Comparison of ENCODE assay signal across 13 cellular contexts in genomic region chr6:151723152-151723551, GRCh38.
DNase-seq lines count a peak whose midpoint lies in the region; ATAC-seq and TF ChIP-seq lines count a peak whose summit lies in the region.
"Had no signal": no experiment of that assay in that cellular context is flagged by ENCODE, and none has a peak within 500 bp of the region (broad histone marks: within the 10 kb centered on the region; RNA-seq: fewer than 3 reads in every experiment).

No MANE protein-coding gene starts in this region.

- H2BK12ac ChIP-seq in trophoblast cell (ENCODE audit: low read length): no peak overlapping the region

- no peak overlapping the region for H3K4me2 ChIP-seq in trophoblast cell (ENCODE audit: low read length)

- TF ChIP-seq CTCF in left lung (IDR thresholded peaks at IDR 0.05) (no peak), heart right ventricle (IDR thresholded peaks at IDR 0.05) (no peak)

- no peak overlapping the region for H4K12ac ChIP-seq in trophoblast cell (ENCODE audit: low read depth, low read length)

- no peak overlapping the region for H3K18ac ChIP-seq in trophoblast cell (ENCODE audit: low read length)

- no peak overlapping the region for H3K14ac ChIP-seq in trophoblast cell (ENCODE audit: low read length)

- intact Hi-C loops in left lung (cut with DNase I) (no loop called here), heart right ventricle (cut with DNase I) (no loop called here)

- H3K79me2 ChIP-seq in trophoblast cell (ENCODE audit: control insufficient read depth, insufficient read depth, low read length, poor library complexity): no peaks in the 10 kb centered on the region

- no peak overlapping the region for H4K91ac ChIP-seq in trophoblast cell (ENCODE audit: low read depth, low read length)

- WGBS in trophoblast cell (ENCODE audit: extremely low coverage, insufficient coverage, insufficient read length): no CpG with 5 or more reads among the region's 1 CpG
- 50 to 53% methylated on average over 1 of the region's 1 CpG for WGBS in heart right ventricle, 2 donors

- H3K36me3 ChIP-seq in left lung (no peaks in the 10 kb centered on the region), trophoblast cell (ENCODE audit: control insufficient read depth in 1 of 2, insufficient read depth in 2 of 2, low read length in 2 of 2) (no peaks in the 10 kb centered on the region), heart right ventricle (no peaks in the 10 kb centered on the region)

- DNase-seq in CD1c-positive myeloid dendritic cell (ENCODE audit: extremely low spot score): peak; percentile 54
- DNase-seq in activated naive CD8-positive, alpha-beta T cell treated with anti-CD3 and anti-CD28 coated beads, Interleukin-2, amount 10 ng/mL, durations not matched to agents 7 days and 5 days: no peak
- DNase-seq in SK-N-DZ (ENCODE audit: low spot score): no peak
- no peak for DNase-seq in left lung
- DNase-seq in trophoblast cell: no peak
- DNase-seq in heart right ventricle: no peak
- DNase-seq: body of pancreas, NCI-H1092 had no signal

- no peak overlapping the region for H2AFZ ChIP-seq in trophoblast cell (ENCODE audit: insufficient read depth, low read length, poor library complexity)

- H3K4me1 Mint-ChIP-seq in activated naive CD8-positive, alpha-beta T cell treated with anti-CD3 and anti-CD28 coated beads, Interleukin-2, amount 10 ng/mL, durations not matched to agents 7 days and 5 days: peaks cover 5% of the 10 kb centered on the region
- H3K4me1 Mint-ChIP-seq: neural crest cell had no signal

- H4K8ac ChIP-seq in trophoblast cell (ENCODE audit: low read depth, low read length): no peak overlapping the region

- H3K4me1 ChIP-seq in left lung (no peaks in the 10 kb centered on the region), trophoblast cell (ENCODE audit: control insufficient read depth in 1 of 2, insufficient read depth in 2 of 2, low read length in 2 of 2) (no peaks in the 10 kb centered on the region), heart right ventricle (no peaks in the 10 kb centered on the region)
- H3K4me1 ChIP-seq: body of pancreas had no signal

- H3K9me3 ChIP-seq in left lung (no peaks in the 10 kb centered on the region), trophoblast cell (ENCODE audit: insufficient read depth, low read depth, low read length) (no peaks in the 10 kb centered on the region), heart right ventricle (no peaks in the 10 kb centered on the region)
- H3K9me3 ChIP-seq: body of pancreas had no signal

- H3K9me3 Mint-ChIP-seq in activated naive CD8-positive, alpha-beta T cell treated with anti-CD3 and anti-CD28 coated beads, Interleukin-2, amount 10 ng/mL, durations not matched to agents 7 days and 5 days: no peaks in the 10 kb centered on the region
- H3K9me3 Mint-ChIP-seq: neural crest cell, T-cell had no signal

- H2BK5ac ChIP-seq in trophoblast cell (ENCODE audit: low read depth, low read length, poor library complexity): no peak overlapping the region

- H3K27ac Mint-ChIP-seq in activated naive CD8-positive, alpha-beta T cell treated with anti-CD3 and anti-CD28 coated beads, Interleukin-2, amount 10 ng/mL, durations not matched to agents 7 days and 5 days: no peak overlapping the region

- H3K79me1 ChIP-seq in trophoblast cell (ENCODE audit: low read length): no peaks in the 10 kb centered on the region

- H3K27me3 Mint-ChIP-seq in activated naive CD8-positive, alpha-beta T cell treated with anti-CD3 and anti-CD28 coated beads, Interleukin-2, amount 10 ng/mL, durations not matched to agents 7 days and 5 days: peaks cover 2% of the 10 kb centered on the region
- H3K27me3 Mint-ChIP-seq: T-cell had no signal

- H3K23ac ChIP-seq in trophoblast cell (ENCODE audit: low read length): no peak overlapping the region

- no peak overlapping the region for H2BK120ac ChIP-seq in trophoblast cell (ENCODE audit: insufficient read depth, low read length, poor library complexity)

- no peak overlapping the region for H3K4me3 ChIP-seq in left lung
- no peak overlapping the region for H3K4me3 ChIP-seq in trophoblast cell (ENCODE audit: low read depth, low read length)
- H3K4me3 ChIP-seq in heart right ventricle: no peak overlapping the region
- H3K4me3 ChIP-seq: body of pancreas had no signal

- no peaks in the 10 kb centered on the region for H3K27me3 ChIP-seq in left lung
- H3K27me3 ChIP-seq in trophoblast cell (ENCODE audit: insufficient read depth, low read length): no peaks in the 10 kb centered on the region
- H3K27me3 ChIP-seq in heart right ventricle: peaks cover 0 to 2% (median 0%) of the 10 kb centered on the region in 7 donors
- H3K27me3 ChIP-seq: body of pancreas had no signal

- H2AK5ac ChIP-seq in trophoblast cell (ENCODE audit: low read length): no peak overlapping the region

- no peak overlapping the region for H3K4ac ChIP-seq in trophoblast cell (ENCODE audit: low read depth, low read length)

- H3K9ac ChIP-seq in trophoblast cell (ENCODE audit: low read length): no peak overlapping the region

- POLR2A ChIA-PET in activated naive CD8-positive, alpha-beta T cell treated with anti-CD3 and anti-CD28 coated beads, Interleukin-2, amount 10 ng/mL, durations not matched to agents 7 days and 5 days (lab: Charles Lee): no interaction called here

- no peak overlapping the region for H3K4me3 Mint-ChIP-seq in activated naive CD8-positive, alpha-beta T cell treated with anti-CD3 and anti-CD28 coated beads, Interleukin-2, amount 10 ng/mL, durations not matched to agents 7 days and 5 days
- H3K4me3 Mint-ChIP-seq: neural crest cell, T-cell had no signal

- H3K27ac ChIP-seq in left lung (no peak overlapping the region), trophoblast cell (ENCODE audit: low read depth, low read length) (no peak overlapping the region), heart right ventricle (no peak overlapping the region)
- H3K27ac ChIP-seq: body of pancreas, C4-2B had no signal

- no peaks in the 10 kb centered on the region for H3K36me3 Mint-ChIP-seq in activated naive CD8-positive, alpha-beta T cell treated with anti-CD3 and anti-CD28 coated beads, Interleukin-2, amount 10 ng/mL, durations not matched to agents 7 days and 5 days

- ATAC-seq in GM19023 (IDR thresholded peaks at IDR 0.05; ENCODE audit: unreplicated experiment) (peak; percentile 78), HG03066 (IDR thresholded peaks at IDR 0.05; ENCODE audit: low read depth, unreplicated experiment) (peak; percentile 75), left lung (no peak), heart right ventricle (no peak)
- peak; percentile 50 for ATAC-seq in activated naive CD8-positive, alpha-beta T cell treated with anti-CD3 and anti-CD28 coated beads, Interleukin-2, amount 10 ng/mL, durations not matched to agents 7 days and 5 days (ENCODE audit: low read depth)
- ATAC-seq: body of pancreas had no signal

Comparison
In these comparisons a context has a peak if more than half of its experiments do, and no peak if none do; other contexts are left out.
1. ATAC-seq: peak in GM19023 (single experiment), HG03066 (single experiment) and activated naive CD8-positive, alpha-beta T cell treated with anti-CD3 and anti-CD28 coated beads, Interleukin-2, amount 10 ng/mL, durations not matched to agents 7 days and 5 days (single experiment); none in left lung (single experiment) and heart right ventricle (0 of 8).